In the genomic region with DNA sequence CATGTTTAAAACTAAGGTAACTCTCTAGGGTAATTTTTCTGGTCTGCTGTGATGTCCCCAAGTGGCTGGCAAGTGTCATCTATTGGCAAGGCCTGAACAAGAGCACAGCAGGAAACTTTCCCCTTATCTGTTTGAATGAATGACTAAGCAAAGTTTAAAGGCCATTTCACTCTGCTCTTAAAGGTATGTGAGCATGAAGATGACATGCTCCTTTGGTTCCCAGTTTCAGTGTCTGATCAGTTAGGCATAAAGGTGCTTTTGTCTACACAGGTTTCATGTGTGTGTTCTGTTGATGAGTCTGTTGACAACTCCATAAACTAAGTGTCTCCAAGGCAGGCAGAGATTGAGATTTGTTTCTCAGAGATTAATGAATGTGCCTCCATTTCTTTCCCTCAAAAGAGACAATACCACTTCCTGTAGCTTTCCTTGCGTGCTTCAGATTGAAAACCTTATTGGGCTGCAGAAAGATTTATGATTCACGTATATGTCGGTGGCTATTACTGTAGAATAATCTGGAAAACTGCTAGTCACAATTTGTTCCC, we compare ENCODE assay signal across 1 cellular context.
TF ChIP-seq lines count a peak whose summit lies in the region.

No MANE protein-coding gene starts in this region.

TF ChIP-seq in K562, 482 proteins besides CTCF, POLR2A, EP300 and RAD21 (continued from another document):
- TF ChIP-seq PBX2 (CRISPR knock-in tag; IDR thresholded peaks at IDR 0.05; ENCODE audit: low read depth) (no peak), PBX2 (tag; conservative IDR thresholded peaks at IDR 0.05; ENCODE audit: low read depth) (peak; percentile 70), CREB3 (tag; conservative IDR thresholded peaks at IDR 0.05; ENCODE audit: low read depth) (0 out of 2 replicates have a peak, but pooled peaks have one; percentile 18), MTA3 (IDR thresholded peaks at IDR 0.05; ENCODE audit: borderline replicate concordance) (no peak), CHCHD3 (CRISPR knock-in tag; IDR thresholded peaks at IDR 0.05) (no peak), CHAMP1 (IDR thresholded peaks at IDR 0.05) (peak; percentile 71; the same call in 1 of the 2 replicates), FOXM1 (IDR thresholded peaks at IDR 0.05; ENCODE audit: low read depth) (0 out of 2 replicates have a peak, but pooled peaks have one; percentile 43), FOXM1 (CRISPR knock-in tag; IDR thresholded peaks at IDR 0.05; ENCODE audit: low read depth) (no peak), MCM2 (IDR thresholded peaks at IDR 0.05; ENCODE audit: low read depth) (no peak), ZNF592 (IDR thresholded peaks at IDR 0.05) (peak; percentile 58; the same call in 1 of the 2 replicates), CTBP1 (IDR thresholded peaks at IDR 0.05; ENCODE audit: borderline replicate concordance) (peak; percentile 81), ZNF239 (CRISPR knock-in tag; IDR thresholded peaks at IDR 0.05) (no peak)
TF ChIP-seq in K562: peak in this region for 91.
